ENCODE assay signal across 8 cellular contexts in genomic region chr15:90869601-90870353, GRCh38. TPM values are rescaled to one million over a fixed set of nuclear protein-coding genes. Genes with fewer than 3 reads are reported as not detected.
A peak's percentile ranks its signal among the peaks of the same experiment; 100 is the strongest.
DNase-seq lines count a peak whose midpoint lies in the region; ATAC-seq and TF ChIP-seq lines count a peak whose summit lies in the region.

No MANE protein-coding gene starts in this region.

- ATAC-seq in GM21723 (IDR thresholded peaks at IDR 0.05; ENCODE audit: unreplicated experiment): no peak
- no peak for ATAC-seq in HG03378 (IDR thresholded peaks at IDR 0.05; ENCODE audit: unreplicated experiment)

- DNase-seq in NCI-H2107 treated with DMSO at 0.1 percent for 48 hours (lab: John Stamatoyannopoulos, UW; ENCODE audit: unreplicated experiment) (peak; percentile 8), NCI-H2107 (lab: John Stamatoyannopoulos, UW) (no peak), OCI-M1 (lab: John Stamatoyannopoulos, UW) (peak; percentile 94), amniotic epithelial cell (ENCODE audit: low read depth) (peak; percentile 74), right atrium auricular region (ENCODE audit: low spot score) (peak; percentile 95), renal cortical epithelial cell (ENCODE audit: low read depth) (peak; percentile 93)

- peak overlapping the region; percentile 95 to 98 for H3K27ac ChIP-seq in right atrium auricular region

- H3K36me3 ChIP-seq in right atrium auricular region: no peaks in the 10 kb centered on the region

- TF ChIP-seq CTCF in right atrium auricular region (IDR thresholded peaks at IDR 0.05): no peak

- peaks cover 0 to 54% of the 10 kb centered on the region in 2 donors for H3K4me1 ChIP-seq in right atrium auricular region

- H3K9me3 ChIP-seq in right atrium auricular region: no peaks in the 10 kb centered on the region

- no peaks in the 10 kb centered on the region for H3K27me3 ChIP-seq in right atrium auricular region

- H3K4me3 ChIP-seq in right atrium auricular region: peak overlapping the region in 1 of 2 donors; percentile 80

RNA-seq across cellular contexts. Expression of gene FURIN, which starts 1.4 kb away (rescaled TPM):
- 10 to 100 TPM; 57.1 to 82.8 TPM for total RNA-seq in right atrium auricular region
- total RNA-seq in renal cortical epithelial cell: 59.2 and 124 TPM in 2 replicates

RNA-seq across cellular contexts. Expression of gene FES, which starts 14.5 kb away (rescaled TPM):
- total RNA-seq in right atrium auricular region (10 to 100 TPM in 1 of 2 donors, 1 to 10 TPM in 1; 9.3 to 14.9 TPM), renal cortical epithelial cell (3.3 and 7.1 TPM in 2 replicates)

RNA-seq across cellular contexts. Expression of gene MAN2A2, which starts 33.3 kb away (rescaled TPM):
- total RNA-seq in right atrium auricular region (10 to 100 TPM; 41.7 to 42.3 TPM), renal cortical epithelial cell (12.0 and 31.3 TPM in 2 replicates)
